ENCODE assay signal across 16 cellular contexts in the genomic region with DNA sequence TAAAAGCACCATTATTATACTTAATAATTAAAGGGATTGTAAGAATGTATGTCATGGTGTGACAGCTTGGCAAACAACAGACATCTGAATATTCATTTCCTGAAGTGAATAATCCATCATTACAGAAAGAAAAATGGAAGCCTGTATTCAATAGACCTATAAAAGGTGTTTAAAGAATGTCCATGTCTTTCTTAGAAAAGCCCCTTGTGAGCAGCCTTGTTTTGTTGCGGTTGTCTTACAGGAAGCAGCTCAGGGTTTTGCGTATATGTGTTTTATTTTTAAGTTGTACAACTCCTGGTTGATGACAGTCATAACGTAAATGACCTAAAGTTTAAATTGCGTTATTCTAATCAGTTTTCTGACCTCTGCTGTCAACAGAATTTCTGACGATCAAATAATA. TPM values are rescaled to one million over a fixed set of nuclear protein-coding genes. Genes with fewer than 3 reads are reported as not detected.
DNase-seq lines count a peak whose midpoint lies in the region; ATAC-seq and TF ChIP-seq lines count a peak whose summit lies in the region.
"Had no signal": no experiment of that assay in that cellular context is flagged by ENCODE, and none has a peak within 500 bp of the region (broad histone marks: within the 10 kb centered on the region; RNA-seq: fewer than 3 reads in every experiment).

No MANE protein-coding gene starts in this region.

- TF ChIP-seq POLR2A in esophagus muscularis mucosa (IDR thresholded peaks at IDR 0.05; ENCODE audit: low read depth), result no peak

- H3K27me3 Mint-ChIP-seq in CD4-positive, CD25-positive, alpha-beta regulatory T cell, result no peaks in the 10 kb centered on the region
- no peaks in the 10 kb centered on the region for H3K27me3 Mint-ChIP-seq in activated CD4-positive, alpha-beta memory T cell treated with anti-CD3 and anti-CD28 coated beads, Interleukin-2, amount 10 ng/mL, durations not matched to agents 7 days and 5 days
- H3K27me3 Mint-ChIP-seq: activated naive CD8-positive, alpha-beta T cell had no signal

- H3K27ac Mint-ChIP-seq in CD4-positive, CD25-positive, alpha-beta regulatory T cell, result peak overlapping the region; percentile 92 to 99 (median 95)
- no peak overlapping the region for H3K27ac Mint-ChIP-seq in activated CD4-positive, alpha-beta memory T cell treated with anti-CD3 and anti-CD28 coated beads, Interleukin-2, amount 10 ng/mL, durations not matched to agents 7 days and 5 days

- intact Hi-C loops in esophagus muscularis mucosa (cut with DNase I) (no loop called here), psoas muscle (cut with DNase I) (no loop called here)

- no peaks in the 10 kb centered on the region for H4K20me1 ChIP-seq in GM23248 (ENCODE audit: insufficient read depth)

- POLR2A ChIA-PET in activated CD4-positive, alpha-beta memory T cell treated with anti-CD3 and anti-CD28 coated beads, Interleukin-2, amount 10 ng/mL, durations not matched to agents 7 days and 5 days (lab: Charles Lee), result interaction anchor here (1.2 to 1.9 kb wide), 2 partner anchors 14 to 54 kb away, joined by 3 to 6 read pairs; a partner anchor contains a TSS

- peaks cover 40% of the 10 kb centered on the region for H3K4me1 ChIP-seq in CD4-positive, CD25-positive, alpha-beta regulatory T cell (ENCODE audit: control insufficient read depth, insufficient read depth, low read length, poor library complexity, severe bottlenecking)
- H3K4me1 ChIP-seq in GM23248 (ENCODE audit: insufficient read depth) (peaks cover 16% of the 10 kb centered on the region), esophagus muscularis mucosa (peaks cover 77 to 97% (median 80%) of the 10 kb centered on the region in 4 donors), psoas muscle (peaks cover 83% of the 10 kb centered on the region), BE2C (no peaks in the 10 kb centered on the region; the same call in 1 of the 2 replicates)

- H3K36me3 ChIP-seq in CD4-positive, CD25-positive, alpha-beta regulatory T cell (ENCODE audit: control insufficient read depth, insufficient read depth, low read length), result peaks cover 4% of the 10 kb centered on the region
- H3K36me3 ChIP-seq in GM23248 (ENCODE audit: low read depth), result no peaks in the 10 kb centered on the region
- no peaks in the 10 kb centered on the region for H3K36me3 ChIP-seq in esophagus muscularis mucosa
- no peaks in the 10 kb centered on the region for H3K36me3 ChIP-seq in psoas muscle (ENCODE audit: insufficient read depth in 1 of 2, low read depth in 1 of 2)
- H3K36me3 ChIP-seq in BE2C, result no peaks in the 10 kb centered on the region
- H3K36me3 ChIP-seq: BLaER1, ovary had no signal

- 80 to 86% methylated on average over 5 of the region's 5 CpGs for WGBS in GM23248 (ENCODE audit: low coverage in 1 of 2, low lambda C conversion rate in 2 of 2, missing lambda C conversion rate in 2 of 2), 2 experiments
- WGBS in esophagus muscularis mucosa, result 66% methylated on average over 5 of the region's 5 CpGs
- WGBS in psoas muscle, 3 donors, result 88 to 94% (median 91%) methylated on average over 5 of the region's 5 CpGs

- H3K4me3 Mint-ChIP-seq in CD4-positive, CD25-positive, alpha-beta regulatory T cell, result peak overlapping the region; percentile 52 to 78 (median 68)
- no peak overlapping the region for H3K4me3 Mint-ChIP-seq in activated CD4-positive, alpha-beta memory T cell treated with anti-CD3 and anti-CD28 coated beads, Interleukin-2, amount 10 ng/mL, durations not matched to agents 7 days and 5 days
- H3K4me3 Mint-ChIP-seq: T-helper 2 cell treated with Interferon-gamma antibody and Interleukin-4, amounts not matched to agents 5 μg/mL and 100 μg/mL, for 36 hours had no signal

- CTCF ChIA-PET in activated CD4-positive, alpha-beta memory T cell treated with anti-CD3 and anti-CD28 coated beads, Interleukin-2, amount 10 ng/mL, durations not matched to agents 7 days and 5 days (lab: Charles Lee), result interaction anchor here (0.6 kb wide), 1 partner anchor 37 kb away, joined by 4 read pairs; no protein-coding TSS in a partner anchor

- ATAC-seq in CD4-positive, CD25-positive, alpha-beta regulatory T cell (ENCODE audit: low read depth in 2 of 2), result peak; percentile 77 to 81
- no peak for ATAC-seq in psoas muscle

- H3K9ac ChIP-seq in GM23248, result no peak overlapping the region
- H3K9ac ChIP-seq: BLaER1 had no signal

- H3F3A ChIP-seq in GM23248 (ENCODE audit: insufficient read depth), result peaks cover 16% of the 10 kb centered on the region; the same call in 1 of the 2 replicates

- H3K27ac ChIP-seq in CD4-positive, CD25-positive, alpha-beta regulatory T cell (ENCODE audit: insufficient read depth, low read length, poor library complexity, severe bottlenecking), result peak overlapping the region; percentile 90
- peak overlapping the region; percentile 88 for H3K27ac ChIP-seq in GM23248
- H3K27ac ChIP-seq in esophagus muscularis mucosa (replicated peaks in 1 of 4), result peak overlapping the region in 3 of 4 donors; percentile 60 to 75 (median 63)
- peak overlapping the region; percentile 70 for H3K27ac ChIP-seq in psoas muscle
- H3K27ac ChIP-seq: BLaER1, ovary, RWPE1 had no signal

- no peak for TF ChIP-seq EP300 in esophagus muscularis mucosa (IDR thresholded peaks at IDR 0.05)

- in situ Hi-C loops in GM23248 (cut with MboI), result no loop called here

- H2AFZ ChIP-seq in GM23248, result no peak overlapping the region

- TF ChIP-seq CTCF in esophagus muscularis mucosa (IDR thresholded peaks at IDR 0.05) (no peak), psoas muscle (IDR thresholded peaks at IDR 0.05) (no peak), BE2C (IDR thresholded peaks at IDR 0.05; ENCODE audit: low read depth, low read length) (no peak)

- no peaks in the 10 kb centered on the region for H3K9me2 ChIP-seq in GM23248 (ENCODE audit: insufficient read depth)

- H3K4me2 ChIP-seq in GM23248 (ENCODE audit: unreplicated experiment), result no peak overlapping the region
- H3K4me2 ChIP-seq: BLaER1 had no signal

- peaks cover 99% of the 10 kb centered on the region for H3K79me2 ChIP-seq in GM23248 (ENCODE audit: insufficient read depth)

- peak; percentile 39 to 80 (median 74) for DNase-seq in CD4-positive, CD25-positive, alpha-beta regulatory T cell
- DNase-seq in GM23248 (no peak), esophagus muscularis mucosa (ENCODE audit: extremely low spot score) (no peak), psoas muscle (no peak), NCI-H2107 treated with DMSO at 0.1 percent for 48 hours (lab: John Stamatoyannopoulos, UW; ENCODE audit: unreplicated experiment) (no peak), D341Med (ENCODE audit: low spot score) (no peak), BE2C (no peak)
- no peak for DNase-seq in activated CD4-positive, alpha-beta memory T cell treated with anti-CD3 and anti-CD28 coated beads, Interleukin-2, amount 10 ng/mL, durations not matched to agents 7 days and 5 days
- DNase-seq: cerebellar nuclear complex, Karpas-422, NCI-H526 treated with DMSO at 0.1 percent for 48 hours, ovary had no signal

- no peaks in the 10 kb centered on the region for H3K9me3 ChIP-seq in CD4-positive, CD25-positive, alpha-beta regulatory T cell (ENCODE audit: control insufficient read depth in 2 of 2, low read length in 2 of 2)
- H3K9me3 ChIP-seq in GM23248 (ENCODE audit: low read depth) (no peaks in the 10 kb centered on the region), esophagus muscularis mucosa (no peaks in the 10 kb centered on the region), psoas muscle (no peaks in the 10 kb centered on the region), BE2C (no peaks in the 10 kb centered on the region)
- H3K9me3 ChIP-seq: BLaER1, ovary had no signal

- peaks cover 44 to 83% (median 74%) of the 10 kb centered on the region in 4 donors for H3K4me1 Mint-ChIP-seq in CD4-positive, CD25-positive, alpha-beta regulatory T cell
- H3K4me1 Mint-ChIP-seq in activated CD4-positive, alpha-beta memory T cell treated with anti-CD3 and anti-CD28 coated beads, Interleukin-2, amount 10 ng/mL, durations not matched to agents 7 days and 5 days, result peaks cover 24% of the 10 kb centered on the region

- H3K9me3 Mint-ChIP-seq in CD4-positive, CD25-positive, alpha-beta regulatory T cell, result no peaks in the 10 kb centered on the region
- no peaks in the 10 kb centered on the region for H3K9me3 Mint-ChIP-seq in activated CD4-positive, alpha-beta memory T cell treated with anti-CD3 and anti-CD28 coated beads, Interleukin-2, amount 10 ng/mL, durations not matched to agents 7 days and 5 days
- H3K9me3 Mint-ChIP-seq: T-helper 2 cell treated with Interferon-gamma antibody and Interleukin-4, amounts not matched to agents 5 μg/mL and 100 μg/mL, for 36 hours had no signal

- H3K27me3 ChIP-seq in CD4-positive, CD25-positive, alpha-beta regulatory T cell (ENCODE audit: control insufficient read depth, insufficient read depth, low read length), result no peaks in the 10 kb centered on the region
- H3K27me3 ChIP-seq in GM23248 (replicated peaks; ENCODE audit: insufficient read depth) (no peaks in the 10 kb centered on the region), esophagus muscularis mucosa (no peaks in the 10 kb centered on the region), psoas muscle (ENCODE audit: insufficient read depth in 3 of 3, low read length in 2 of 3) (no peaks in the 10 kb centered on the region), BE2C (no peaks in the 10 kb centered on the region)
- H3K27me3 ChIP-seq: BLaER1, ovary had no signal

- peak overlapping the region; percentile 55 for H3K4me3 ChIP-seq in CD4-positive, CD25-positive, alpha-beta regulatory T cell (ENCODE audit: low read depth, low read length)
- no peak overlapping the region for H3K4me3 ChIP-seq in GM23248
- no peak overlapping the region for H3K4me3 ChIP-seq in esophagus muscularis mucosa
- H3K4me3 ChIP-seq in psoas muscle, result no peak overlapping the region
- no peak overlapping the region for H3K4me3 ChIP-seq in BE2C (ENCODE audit: low read depth, low read length)
- H3K4me3 ChIP-seq: BLaER1, ovary had no signal

- H3K36me3 Mint-ChIP-seq in CD4-positive, CD25-positive, alpha-beta regulatory T cell, result peaks cover 20% of the 10 kb centered on the region
- H3K36me3 Mint-ChIP-seq in activated CD4-positive, alpha-beta memory T cell treated with anti-CD3 and anti-CD28 coated beads, Interleukin-2, amount 10 ng/mL, durations not matched to agents 7 days and 5 days (ENCODE audit: low read depth), result peaks cover 27% of the 10 kb centered on the region

RNA-seq across cellular contexts. Expression of a gene that starts 53.8 kb away (rescaled TPM):
- total RNA-seq in CD4-positive, CD25-positive, alpha-beta regulatory T cell, result 374 TPM
- polyA plus RNA-seq in CD4-positive, CD25-positive, alpha-beta regulatory T cell, result 10 to 100 TPM; 37.8 to 53.1 (median 47.2) TPM
- total RNA-seq in GM23248 (2014; rRNA removed; shearing (Covaris generic)), result 150 and 179 TPM in 2 replicates
- 188 and 196 TPM in 2 replicates for polyA plus RNA-seq in GM23248 (2016; fragmentation: Nextera tagmentation; extraction: Ambion mirVana)
- 100 to 1,000 TPM; 238 to 346 (median 296) TPM for total RNA-seq in esophagus muscularis mucosa
- 100 to 1,000 TPM; 193 to 447 (median 387) TPM for total RNA-seq in psoas muscle
- polyA plus RNA-seq in psoas muscle, result 100 to 1,000 TPM; 231 to 312 (median 291) TPM
- total RNA-seq in activated CD4-positive, alpha-beta memory T cell treated with anti-CD3 and anti-CD28 coated beads, Interleukin-2, amount 10 ng/mL, durations not matched to agents 7 days and 5 days, result 100 to 1,000 TPM; 170 to 179 TPM
- 27.5 TPM for polyA plus RNA-seq in BE2C (2012; ENCODE audit: insufficient read depth, insufficient read length, low read depth)

Comparison
In these comparisons a context has a peak if more than half of its experiments do, and no peak if none do; other contexts are left out.
1. ATAC-seq: peak in CD4-positive, CD25-positive, alpha-beta regulatory T cell (2 of 2); none in psoas muscle (0 of 4).
2. DNase-seq: peak in CD4-positive, CD25-positive, alpha-beta regulatory T cell (3 of 3); none in GM23248 (single experiment), esophagus muscularis mucosa (single experiment), psoas muscle (0 of 2), activated CD4-positive, alpha-beta memory T cell treated with anti-CD3 and anti-CD28 coated beads, Interleukin-2, amount 10 ng/mL, durations not matched to agents 7 days and 5 days (single experiment), NCI-H2107 treated with DMSO at 0.1 percent for 48 hours (single experiment), D341Med (single experiment) and BE2C (single experiment).
3. Peak in every context shown above with its lines, with median percentiles within 50 percentile points of each other: H3K27ac ChIP-seq.